In genomic region chr16:4232541-4233386, GRCh38 we compare ENCODE assay signal across 22 cellular contexts. TPM values are rescaled to one million over a fixed set of nuclear protein-coding genes. Genes with fewer than 3 reads are reported as not detected.
A peak's percentile ranks its signal among the peaks of the same experiment; 100 is the strongest.
DNase-seq lines count a peak whose midpoint lies in the region; ATAC-seq and TF ChIP-seq lines count a peak whose summit lies in the region.
"Had no signal": no experiment of that assay in that cellular context is flagged by ENCODE, and none has a peak within 500 bp of the region (broad histone marks: within the 10 kb centered on the region; RNA-seq: fewer than 3 reads in every experiment).

No MANE protein-coding gene starts in this region.

- H3K9ac ChIP-seq in skeletal muscle tissue (ENCODE audit: low read depth in 1 of 3, low read length in 3 of 3), result peak overlapping the region; percentile 33 to 80 (median 51)

- H3K4me1 Mint-ChIP-seq in WTC11, result no peaks in the 10 kb centered on the region
- H3K4me1 Mint-ChIP-seq: activated B cell treated with CpG ODN at 0.5 μM for 24 hours; B cell; central memory CD8-positive, alpha-beta T cell had no signal

- H3K27ac ChIP-seq in left ventricle myocardium inferior (replicated peaks), result peak overlapping the region; percentile 94
- peak overlapping the region; percentile 65 for H3K27ac ChIP-seq in skeletal muscle tissue (ENCODE audit: low read depth, low read length)
- H3K27ac ChIP-seq: vagina had no signal

- no peaks in the 10 kb centered on the region for H3K27me3 ChIP-seq in left ventricle myocardium inferior (ENCODE audit: low read depth)
- no peaks in the 10 kb centered on the region for H3K27me3 ChIP-seq in skeletal muscle tissue (ENCODE audit: control insufficient read depth in 3 of 3, insufficient read depth in 3 of 3, low read length in 3 of 3)
- H3K27me3 ChIP-seq: vagina had no signal

- no peaks in the 10 kb centered on the region; the same call in 1 of the 2 replicates for H3K9me3 Mint-ChIP-seq in WTC11
- H3K9me3 Mint-ChIP-seq: activated B cell treated with CpG ODN at 0.5 μM for 24 hours; activated CD4-positive, alpha-beta memory T cell treated with anti-CD3 and anti-CD28 coated beads for 36 hours; central memory CD8-positive, alpha-beta T cell had no signal

- peak; percentile 19 for DNase-seq in NCI-H748 (lab: John Stamatoyannopoulos, UW; ENCODE audit: unreplicated experiment)
- no peak for DNase-seq in NCI-H748 treated with DMSO at 0.1 percent for 48 hours (lab: John Stamatoyannopoulos, UW)
- DNase-seq in WTC11 (ENCODE audit: low spot score), result no peak
- DNase-seq in left ventricle myocardium inferior, result no peak
- no peak for DNase-seq in NOMO-1 treated with dmso at 0.1 percent for 144 hours (lab: John Stamatoyannopoulos, UW; ENCODE audit: unreplicated experiment)
- no peak for DNase-seq in T-helper 2 cell
- DNase-seq: 8988T; activated B cell treated with CpG ODN at 0.5 μM for 24 hours; activated CD4-positive, alpha-beta memory T cell treated with anti-CD3 and anti-CD28 coated beads for 36 hours; activated naive CD4-positive, alpha-beta T cell; activated T-cell treated with anti-CD3 and anti-CD28 coated beads for 4 hours; amniotic stem cell; effector CD4-positive, alpha-beta T cell; retina; substantia nigra had no signal

- H3K27ac Mint-ChIP-seq in WTC11, result no peak overlapping the region
- H3K27ac Mint-ChIP-seq: activated B cell treated with CpG ODN at 0.5 μM for 24 hours; activated CD4-positive, alpha-beta memory T cell treated with anti-CD3 and anti-CD28 coated beads for 36 hours; B cell had no signal

- intact Hi-C loops in left ventricle myocardium inferior (cut with micrococcal nuclease), result no loop called here

- no peak for TF ChIP-seq CTCF in WTC11 (IDR thresholded peaks at IDR 0.05)
- TF ChIP-seq CTCF in left ventricle myocardium inferior (IDR thresholded peaks at IDR 0.05; ENCODE audit: borderline replicate concordance), result no peak

- H3K9me3 ChIP-seq in left ventricle myocardium inferior (replicated peaks), result no peaks in the 10 kb centered on the region
- no peaks in the 10 kb centered on the region for H3K9me3 ChIP-seq in skeletal muscle tissue (ENCODE audit: control insufficient read depth in 3 of 3, low read length in 3 of 3)
- H3K9me3 ChIP-seq: vagina had no signal

- POLR2A ChIA-PET in WTC11 (lab: Charles Lee), result interaction anchor here (0.6 kb wide), 1 partner anchor 23 kb away, joined by 7 read pairs; no protein-coding TSS in a partner anchor

- no peaks in the 10 kb centered on the region for H3K36me3 Mint-ChIP-seq in WTC11
- H3K36me3 Mint-ChIP-seq: activated CD4-positive, alpha-beta memory T cell treated with anti-CD3 and anti-CD28 coated beads for 36 hours had no signal

- H3K4me3 Mint-ChIP-seq in WTC11, result no peak overlapping the region
- H3K4me3 Mint-ChIP-seq: activated B cell treated with CpG ODN at 0.5 μM for 24 hours; activated CD4-positive, alpha-beta memory T cell treated with anti-CD3 and anti-CD28 coated beads for 36 hours; B cell; central memory CD8-positive, alpha-beta T cell had no signal

- H3K27me3 Mint-ChIP-seq in WTC11 (ENCODE audit: low read depth), result no peaks in the 10 kb centered on the region

- ATAC-seq in WTC11 (no peak; the same call in 1 of the 2 replicates), GM21381 (IDR thresholded peaks at IDR 0.05; ENCODE audit: unreplicated experiment) (no peak)
- ATAC-seq: Panc1 had no signal

- no peaks in the 10 kb centered on the region for H3K36me3 ChIP-seq in left ventricle myocardium inferior
- H3K36me3 ChIP-seq in skeletal muscle tissue (ENCODE audit: control insufficient read depth in 3 of 3, insufficient read depth in 3 of 3, low read length in 3 of 3), result peaks cover 0 to 7% (median 5%) of the 10 kb centered on the region in 3 donors
- H3K36me3 ChIP-seq: vagina had no signal

- H3K4me3 ChIP-seq in left ventricle myocardium inferior (peak overlapping the region; percentile 34), skeletal muscle tissue (ENCODE audit: low read length in 3 of 3) (peak overlapping the region; percentile 38 to 54 (median 45))
- H3K4me3 ChIP-seq: vagina had no signal

- CTCF ChIA-PET in WTC11 (lab: Charles Lee), result interaction anchor here (0.6 to 1.7 kb wide), 3 partner anchors 21 to 55 kb away, joined by 3 to 9 read pairs (median 3); no protein-coding TSS in a partner anchor

- peaks cover 75% of the 10 kb centered on the region for H3K4me1 ChIP-seq in left ventricle myocardium inferior
- peaks cover 59 to 81% (median 78%) of the 10 kb centered on the region in 3 donors for H3K4me1 ChIP-seq in skeletal muscle tissue (ENCODE audit: control insufficient read depth in 3 of 3, insufficient read depth in 3 of 3, low read length in 3 of 3)
- H3K4me1 ChIP-seq: vagina had no signal

TF ChIP-seq in WTC11, 78 proteins besides CTCF, POLR2A, EP300 and RAD21:
- peak; percentile 56; the same call in 1 of the 2 replicates for TF ChIP-seq PRDM15 (CRISPR knock-in tag; IDR thresholded peaks at IDR 0.05)
- no peak for TF ChIP-seq SMAD3 (CRISPR knock-in tag; IDR thresholded peaks at IDR 0.05; ENCODE audit: borderline replicate concordance)

RNA-seq across cellular contexts. Expression of gene SRL, which starts 9.1 kb away (rescaled TPM):
- total RNA-seq in WTC11 (2021) (0.11 TPM in 1 of 3 replicates, not detected in the others), left ventricle myocardium inferior (445 TPM), skeletal muscle tissue (230 TPM)
- total RNA-seq: activated B cell treated with CpG ODN at 0.5 μM for 24 hours; activated CD4-positive, alpha-beta memory T cell treated with anti-CD3 and anti-CD28 coated beads for 36 hours; B cell; T-helper 2 cell treated with Interferon-gamma antibody and Interleukin-4, amounts not matched to agents 100 ng/mL and 5 ng/mL, for 36 hours had no signal

RNA-seq across cellular contexts. Expression of gene TFAP4, which starts 40.1 kb away (rescaled TPM):
- total RNA-seq in WTC11 (2021) (31.9 to 36.5 TPM (median 34.2 TPM) in 3 replicates), left ventricle myocardium inferior (2.6 TPM), skeletal muscle tissue (5.2 TPM)

Comparison
In these comparisons a context has a peak if more than half of its experiments do, and no peak if none do; other contexts are left out.
1. RNA of gene SRL, which starts 9.1 kb away (total RNA-seq): 445 TPM in left ventricle myocardium inferior (single experiment) and 230 TPM in skeletal muscle tissue (single experiment); 0.11 TPM in WTC11; every median in the first group is over 100 times any median in the second.